In genomic region chr1:246506785-246507639, GRCh38 we compare ENCODE assay signal across 8 cellular contexts. TPM values are rescaled to one million over a fixed set of nuclear protein-coding genes. Genes with fewer than 3 reads are reported as not detected.
DNase-seq lines count a peak whose midpoint lies in the region; ATAC-seq and TF ChIP-seq lines count a peak whose summit lies in the region.

Gene SMYD3, minus strand, starts transcription at chr1:246507279.

- H3K4me1 ChIP-seq in duodenal mucosa (ENCODE audit: control insufficient read depth in 1 of 2, insufficient read depth in 2 of 2, low read length in 2 of 2) (peaks cover 7% of the 10 kb centered on the region in 2 donors), lung (ENCODE audit: control insufficient read depth in 2 of 2, insufficient read depth in 2 of 2, low read length in 2 of 2) (peaks cover 4% of the 10 kb centered on the region in 2 donors)

- no peak for TF ChIP-seq CTCF in lung (IDR thresholded peaks at IDR 0.05; ENCODE audit: control extremely low read depth, extremely low read depth)

- H3K9ac ChIP-seq in duodenal mucosa (ENCODE audit: low read depth in 1 of 2, low read length in 2 of 2), result peak within 1 kb of the TSS; percentile 66 to 82

- no peaks in the 10 kb centered on the region for H3K36me3 ChIP-seq in duodenal mucosa (ENCODE audit: control insufficient read depth in 1 of 2, insufficient read depth in 2 of 2, low read length in 2 of 2)
- H3K36me3 ChIP-seq in lung (ENCODE audit: control insufficient read depth in 2 of 2, insufficient read depth in 2 of 2, low read length in 2 of 2), result no peaks in the 10 kb centered on the region

- H3K27ac ChIP-seq in duodenal mucosa (ENCODE audit: low read depth, low read length) (peak within 1 kb of the TSS; percentile 42), lung (ENCODE audit: low read depth in 1 of 2, low read length in 1 of 2) (peak within 1 kb of the TSS; percentile 36 to 61)

- H3K4me3 ChIP-seq in duodenal mucosa (ENCODE audit: low read depth in 1 of 2, low read length in 2 of 2) (peak within 1 kb of the TSS; percentile 88 to 95), lung (peak within 1 kb of the TSS; percentile 99)

- DNase-seq in C1 segment of cervical spinal cord (lab: John Stamatoyannopoulos, UW) (peak in 13 of 14 donors; percentile 34 to 88 (median 71)), GM19240 (ENCODE audit: insufficient read length, low spot score) (peak; percentile 76), NCI-H524 treated with DMSO at 0.1 percent for 48 hours (lab: John Stamatoyannopoulos, UW) (peak; percentile 23), lung (ENCODE audit: low spot score) (peak; percentile 70)
- peak; percentile 54 to 57 for DNase-seq in activated CD4-positive, alpha-beta T cell treated with anti-CD3 and anti-CD28 coated beads, Interleukin-2, amount 50 U/mL, for 24 hours (ENCODE audit: low read depth in 1 of 2, low spot score in 1 of 2)
- DNase-seq in stimulated activated CD4-positive, alpha-beta T cell treated with anti-CD3 and anti-CD28 coated beads, TNF-alpha, amount 100 ng/mL, for 4 hours (ENCODE audit: low read depth in 3 of 3), result peak; percentile 52 to 63 (median 58)

- H3K27me3 ChIP-seq in duodenal mucosa (ENCODE audit: control insufficient read depth in 1 of 2, insufficient read depth in 2 of 2, low read length in 2 of 2) (no peaks in the 10 kb centered on the region), lung (ENCODE audit: control insufficient read depth, insufficient read depth) (no peaks in the 10 kb centered on the region)

- WGBS in lung, 2 donors, result 0 to 1% methylated on average over 71 to 82 of the region's 82 CpGs

- H3K9me3 ChIP-seq in duodenal mucosa (ENCODE audit: control insufficient read depth in 1 of 2, low read length in 2 of 2) (no peaks in the 10 kb centered on the region), lung (ENCODE audit: control insufficient read depth in 2 of 2, insufficient read depth in 1 of 2, low read length in 1 of 2) (no peaks in the 10 kb centered on the region)

- ATAC-seq in HG03457 (IDR thresholded peaks at IDR 0.05; ENCODE audit: unreplicated experiment) (peak; percentile 75), lung (ENCODE audit: insufficient read depth, low FRiP score) (peak; percentile 95)

RNA-seq across cellular contexts. Expression of gene SMYD3, which starts in this region (rescaled TPM):
- 10 to 100 TPM; 28.7 to 40.1 TPM for total RNA-seq in lung
- polyA plus RNA-seq in lung, result 10 to 100 TPM; 10.5 to 36.3 TPM

Comparison
In these comparisons a context has a peak if more than half of its experiments do, and no peak if none do; other contexts are left out.
1. Peak in every context shown above with its lines: DNase-seq, ATAC-seq, H3K4me3 ChIP-seq and H3K27ac ChIP-seq.
2. DNase-seq: peak in every context shown above with its lines; median percentile 76 in GM19240; 71 in C1 segment of cervical spinal cord; 70 in lung; 58 in stimulated activated CD4-positive, alpha-beta T cell treated with anti-CD3 and anti-CD28 coated beads, TNF-alpha, amount 100 ng/mL, for 4 hours; 56 in activated CD4-positive, alpha-beta T cell treated with anti-CD3 and anti-CD28 coated beads, Interleukin-2, amount 50 U/mL, for 24 hours; 23 in NCI-H524 treated with DMSO at 0.1 percent for 48 hours.